Comparison of ENCODE assay signal across 1 cellular context in genomic region chr1:11596295-11596694, GRCh38.
A peak's percentile ranks its signal among the peaks of the same experiment; 100 is the strongest.
TF ChIP-seq lines count a peak whose summit lies in the region.

No MANE protein-coding gene starts in this region.

TF ChIP-seq in HepG2, 621 proteins besides CTCF, POLR2A, EP300 and RAD21 (continued from another document):
- no peak for TF ChIP-seq TARDBP (CRISPR knock-in tag; IDR thresholded peaks at IDR 0.05)
- no peak for TF ChIP-seq ZC3H4 (CRISPR knock-in tag; IDR thresholded peaks at IDR 0.05; ENCODE audit: borderline replicate concordance)
- peak; percentile 69 for TF ChIP-seq ATF7 (IDR thresholded peaks at IDR 0.05)
- no peak for TF ChIP-seq ATF7 (CRISPR knock-in tag; IDR thresholded peaks at IDR 0.05)
